25 cellular contexts compared by ENCODE assay signal in the genomic region with DNA sequence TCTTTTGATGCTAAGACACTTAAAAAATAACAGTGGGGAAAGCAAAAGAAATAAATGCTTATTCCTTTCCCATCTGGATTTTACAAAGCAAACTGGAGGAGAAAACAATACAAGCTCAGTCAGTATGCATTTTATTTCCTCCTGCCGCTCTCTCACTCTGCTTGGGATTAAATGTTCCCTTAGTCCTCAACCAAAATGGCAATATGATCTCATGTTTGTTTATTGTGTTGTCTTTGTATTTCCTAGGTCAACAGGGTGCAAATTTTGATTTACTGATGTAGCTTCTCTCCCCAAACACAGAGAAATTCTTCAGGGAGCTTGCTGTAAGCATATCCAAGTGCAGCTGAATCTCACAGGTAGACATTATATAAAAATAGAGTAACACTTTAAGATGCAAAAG.
"Had no signal": no experiment of that assay in that cellular context is flagged by ENCODE, and none has a peak within 500 bp of the region (broad histone marks: within the 10 kb centered on the region; RNA-seq: fewer than 3 reads in every experiment).

No MANE protein-coding gene starts in this region.

- H3K4me3 ChIP-seq: breast epithelium, coronary artery, heart left ventricle, lower lobe of right lung, sigmoid colon, spleen, tibial nerve, uterus had no signal

- H3K27ac ChIP-seq: breast epithelium, coronary artery, epithelial cell of prostate, heart left ventricle, lower lobe of right lung, sigmoid colon, spleen, tibial nerve, uterus had no signal

- H3K9me3 ChIP-seq: breast epithelium, heart left ventricle, lower lobe of right lung, sigmoid colon, spleen, tibial nerve, uterus had no signal

- H3K27me3 Mint-ChIP-seq: activated CD4-positive, alpha-beta T cell treated with anti-CD3 and anti-CD28 coated beads for 36 hours; activated naive CD8-positive, alpha-beta T cell; naive B cell had no signal

- H3K27me3 ChIP-seq: breast epithelium, heart left ventricle, sigmoid colon, spleen, tibial nerve, uterus had no signal

- H3K4me3 Mint-ChIP-seq: activated CD4-positive, alpha-beta T cell treated with anti-CD3 and anti-CD28 coated beads for 36 hours; activated naive CD8-positive, alpha-beta T cell; activated T-cell treated with anti-CD3 and anti-CD28 coated beads, Interleukin-2, amount 50 U/mL, for 4 hours; naive B cell; neural crest cell; WTC11 had no signal

- H3K27ac Mint-ChIP-seq: activated CD4-positive, alpha-beta T cell treated with anti-CD3 and anti-CD28 coated beads for 36 hours; activated naive CD8-positive, alpha-beta T cell; activated T-helper 2 cell treated with anti-CD3 and anti-CD28 coated beads, Interferon-gamma antibody, Interleukin-2, Interleukin-4, amounts not matched to agents 10 μg/mL and 5 μg/mL and 100 μg/mL, durations not matched to agents 14 hours and 24 hours and 36 hours; naive B cell; WTC11 had no signal

- H3K9me3 Mint-ChIP-seq: activated T-cell treated with anti-CD3 and anti-CD28 coated beads, Interleukin-2, amount 50 U/mL, for 4 hours; activated T-helper 2 cell treated with anti-CD3 and anti-CD28 coated beads, Interferon-gamma antibody, Interleukin-2, Interleukin-4, amounts not matched to agents 10 μg/mL and 5 μg/mL and 100 μg/mL, durations not matched to agents 14 hours and 24 hours and 36 hours; neural crest cell; WTC11 had no signal

- H3K4me1 ChIP-seq: breast epithelium, lower lobe of right lung, sigmoid colon, spleen, uterus had no signal

- H3K4me1 Mint-ChIP-seq: activated CD4-positive, alpha-beta T cell treated with anti-CD3 and anti-CD28 coated beads for 36 hours had no signal

- DNase-seq: activated CD4-positive, alpha-beta T cell treated with anti-CD3 and anti-CD28 coated beads for 36 hours; activated CD4-positive, alpha-beta T cell treated with anti-CD3 and anti-CD28 coated beads, Interleukin-2, amount 50 U/mL, for 4 hours; activated CD8-positive, alpha-beta memory T cell treated with anti-CD3 and anti-CD28 coated beads for 24 hours; activated CD8-positive, alpha-beta memory T cell treated with anti-CD3 and anti-CD28 coated beads, Interleukin-2, amount 50 U/mL, for 48 hours; activated naive CD4-positive, alpha-beta T cell; activated T-cell treated with anti-CD3 and anti-CD28 coated beads, Interleukin-2, amount 50 U/mL, for 4 hours; heart left ventricle; lower lobe of right lung; naive B cell; retina; sigmoid colon; spleen; stimulated activated CD4-positive, alpha-beta T cell treated with anti-CD3 and anti-CD28 coated beads, Interleukin-4, amount 100 ng/mL, for 1 hour; stimulated activated naive CD4-positive, alpha-beta T cell; T-helper 9 cell; uterus had no signal

- H3K36me3 ChIP-seq: breast epithelium, heart left ventricle, lower lobe of right lung, sigmoid colon, spleen, tibial nerve, uterus had no signal

- ATAC-seq: activated CD4-positive, alpha-beta T cell treated with anti-CD3 and anti-CD28 coated beads for 36 hours; activated T-cell treated with anti-CD3 and anti-CD28 coated beads, Interleukin-2, amount 50 U/mL, for 4 hours; heart left ventricle; left lobe of liver; lower lobe of right lung; WTC11 had no signal
